ENCODE assay signal across 23 cellular contexts in the genomic region with DNA sequence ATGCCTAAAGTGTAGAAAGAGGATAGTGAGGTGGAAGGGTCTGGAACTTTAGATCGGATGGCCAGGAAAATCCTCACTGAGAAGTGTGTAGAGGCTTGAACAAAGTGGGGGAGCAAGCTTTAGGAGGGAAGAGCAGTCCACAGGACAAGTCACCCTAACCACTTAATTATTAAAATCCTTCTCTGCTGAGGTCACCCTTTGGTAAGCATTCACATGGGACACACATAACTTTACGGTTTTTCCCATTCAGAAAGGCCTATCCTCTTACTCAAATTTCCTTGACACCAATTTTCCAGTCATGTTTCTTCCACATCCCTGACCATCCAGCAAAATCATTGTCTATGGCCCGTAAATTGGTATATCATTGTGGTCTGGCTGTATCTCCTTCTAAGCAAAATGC.
"Had no signal": no experiment of that assay in that cellular context is flagged by ENCODE, and none has a peak within 500 bp of the region (broad histone marks: within the 10 kb centered on the region; RNA-seq: fewer than 3 reads in every experiment).

No MANE protein-coding gene starts in this region.

- H3K36me3 Mint-ChIP-seq: stimulated activated memory B cell treated with anti-CD40 and anti-IgM and Interleukin-4, amounts not matched to agents 10 μg/mL and 1 μg/mL and 100 μg/mL, for 72 hours had no signal

- H3K27me3 Mint-ChIP-seq: dendritic cell treated with granulocyte-macrophage colony-stimulating factor and Interleukin-4, amounts not matched to agents 40 ng/mL and 50 ng/mL, for 4 days had no signal

- H3K9me3 ChIP-seq: left ventricle myocardium inferior, sigmoid colon, spleen, upper lobe of right lung had no signal

- H3K27ac Mint-ChIP-seq: dendritic cell treated with granulocyte-macrophage colony-stimulating factor and Interleukin-4, amounts not matched to agents 40 ng/mL and 50 ng/mL, for 4 days; nephron; stimulated activated memory B cell treated with anti-CD40 and anti-IgM and Interleukin-4, amounts not matched to agents 10 μg/mL and 1 μg/mL and 100 μg/mL, for 72 hours had no signal

- H3K9me3 Mint-ChIP-seq: dendritic cell treated with granulocyte-macrophage colony-stimulating factor and Interleukin-4, amounts not matched to agents 40 ng/mL and 50 ng/mL, for 4 days; nephron; stimulated activated memory B cell treated with anti-CD40 and anti-IgM and Interleukin-4, amounts not matched to agents 10 μg/mL and 1 μg/mL and 100 μg/mL, for 72 hours had no signal

- DNase-seq: activated CD4-positive, alpha-beta T cell treated with anti-CD3 and anti-CD28 coated beads, Interleukin-2, amount 50 U/mL, for 1 hour; activated CD8-positive, alpha-beta memory T cell treated with anti-CD3 and anti-CD28 coated beads for 24 hours; activated CD8-positive, alpha-beta memory T cell treated with anti-CD3 and anti-CD28 coated beads, Interleukin-2, amount 50 U/mL, for 48 hours; activated effector memory CD4-positive, alpha-beta T cell treated with anti-CD3 and anti-CD28 coated beads, Interleukin-2, amount 50 U/mL, for 16 hours; activated naive CD4-positive, alpha-beta T cell treated with anti-CD3 and anti-CD28 coated beads, Interleukin-2, amount 50 U/mL, for 16 hours; activated T-cell treated with anti-CD3 and anti-CD28 coated beads, Interleukin-2, amount 50 U/mL, for 48 hours; effector memory CD4-positive, alpha-beta T cell; foreskin keratinocyte; glutamatergic neuron; hypothalamus; left ventricle myocardium inferior; mammary epithelial cell; midbrain; nucleus accumbens; sigmoid colon; spleen; stimulated activated CD4-positive, alpha-beta T cell treated with anti-CD3 and anti-CD28 coated beads, Interleukin-4, amount 100 ng/mL, for 4 hours; upper lobe of right lung had no signal

- H3K27me3 ChIP-seq: cardiac muscle cell, foreskin keratinocyte, sigmoid colon, upper lobe of right lung had no signal

- H3K4me1 ChIP-seq: left ventricle myocardium inferior, sigmoid colon, upper lobe of right lung had no signal

- H3K4me3 Mint-ChIP-seq: dendritic cell treated with granulocyte-macrophage colony-stimulating factor and Interleukin-4, amounts not matched to agents 40 ng/mL and 50 ng/mL, for 4 days; nephron; stimulated activated memory B cell treated with anti-CD40 and anti-IgM and Interleukin-4, amounts not matched to agents 10 μg/mL and 1 μg/mL and 100 μg/mL, for 72 hours had no signal

- H3K4me3 ChIP-seq: cardiac muscle cell, left ventricle myocardium inferior, sigmoid colon, spleen, upper lobe of right lung had no signal

- H3K36me3 ChIP-seq: cardiac muscle cell, left ventricle myocardium inferior, sigmoid colon, spleen, upper lobe of right lung had no signal

- ATAC-seq: activated CD4-positive, CD25-positive, alpha-beta regulatory T cell treated with anti-CD3 and anti-CD28 coated beads, Interleukin-2, amount 50 U/mL, for 24 hours; foreskin keratinocyte; stimulated activated memory B cell treated with anti-CD40 and anti-IgM and Interleukin-4, amounts not matched to agents 10 μg/mL and 1 μg/mL and 100 μg/mL, for 72 hours; upper lobe of right lung had no signal

- H3K27ac ChIP-seq: cardiac muscle cell, foreskin keratinocyte, left ventricle myocardium inferior, sigmoid colon, spleen, upper lobe of right lung had no signal
